In genomic region chr5:168780888-168781287, GRCh38 we compare ENCODE assay signal across 31 cellular contexts.
"Had no signal": no experiment of that assay in that cellular context is flagged by ENCODE, and none has a peak within 500 bp of the region (broad histone marks: within the 10 kb centered on the region; RNA-seq: fewer than 3 reads in every experiment).

No MANE protein-coding gene starts in this region.

- H3K36me3 ChIP-seq: adrenal gland, gastrocnemius medialis, heart left ventricle, WERI-Rb-1 had no signal

- H3K4me3 ChIP-seq: adrenal gland, body of pancreas, esophagus muscularis mucosa, gastrocnemius medialis, heart left ventricle had no signal

- H3K27me3 ChIP-seq: adrenal gland, body of pancreas, esophagus muscularis mucosa, foreskin keratinocyte, gastrocnemius medialis, heart left ventricle had no signal

- H3K9me3 ChIP-seq: adrenal gland, body of pancreas, esophagus muscularis mucosa, gastrocnemius medialis, heart left ventricle had no signal

- H3K4me1 ChIP-seq: body of pancreas, foreskin keratinocyte, gastrocnemius medialis, heart left ventricle had no signal

- H3K27ac ChIP-seq: adrenal gland, body of pancreas, esophagus muscularis mucosa, foreskin keratinocyte, gastrocnemius medialis, heart left ventricle, WERI-Rb-1 had no signal

- FAIRE-seq: colon had no signal

- DNase-seq: activated CD4-positive, alpha-beta memory T cell treated with anti-CD3 and anti-CD28 coated beads for 36 hours; activated CD4-positive, alpha-beta T cell treated with anti-CD3 and anti-CD28 coated beads for 36 hours; activated CD4-positive, alpha-beta T cell treated with anti-CD3 and anti-CD28 coated beads, Interleukin-2, amount 10 ng/mL, durations not matched to agents 24 days and 14 days; activated CD4-positive, CD25-positive, alpha-beta regulatory T cell; activated CD4-positive, CD25-positive, alpha-beta regulatory T cell treated with anti-CD3 and anti-CD28 coated beads, Interleukin-2, amount 50 U/mL, for 72 hours; activated CD8-positive, alpha-beta memory T cell treated with anti-CD3 and anti-CD28 coated beads, Interleukin-2, amount 10 ng/mL, durations not matched to agents 7 days and 5 days; activated CD8-positive, alpha-beta memory T cell treated with anti-CD3 and anti-CD28 coated beads, Interleukin-2, amount 50 U/mL, for 4 hours; activated CD8-positive, alpha-beta T cell treated with anti-CD3 and anti-CD28 coated beads, Interleukin-2, amount 10 ng/mL, durations not matched to agents 7 days and 5 days; activated effector memory CD4-positive, alpha-beta T cell treated with anti-CD3 and anti-CD28 coated beads, Interleukin-2, amount 50 U/mL, for 16 hours; activated naive CD4-positive, alpha-beta T cell treated with anti-CD3 and anti-CD28 coated beads for 36 hours; activated naive CD8-positive, alpha-beta T cell treated with anti-CD3 and anti-CD28 coated beads for 36 hours; activated naive CD8-positive, alpha-beta T cell treated with anti-CD3 and anti-CD28 coated beads, Interleukin-2, amount 50 U/mL, for 24 hours; activated T-cell treated with anti-CD3 and anti-CD28 coated beads, Interleukin-2, amount 50 U/mL, for 1 hour; activated T-cell treated with anti-CD3 and anti-CD28 coated beads, Interleukin-2, amount 50 U/mL, for 48 hours; adrenal gland; amygdala; aorta; body of pancreas; caudate nucleus; cortex of kidney; dermis blood vessel endothelial cell; effector memory CD4-positive, alpha-beta T cell; foreskin keratinocyte; gastrocnemius medialis; glutamatergic neuron; heart left ventricle; T-helper 17 cell; T1000; WERI-Rb-1 had no signal

- ATAC-seq: activated CD4-positive, alpha-beta T cell treated with anti-CD3 and anti-CD28 coated beads for 36 hours; activated CD8-positive, alpha-beta memory T cell treated with anti-CD3 and anti-CD28 coated beads, Interleukin-2, amount 10 ng/mL, durations not matched to agents 7 days and 5 days; activated CD8-positive, alpha-beta T cell treated with anti-CD3 and anti-CD28 coated beads, Interleukin-2, amount 10 ng/mL, durations not matched to agents 7 days and 5 days; activated naive CD8-positive, alpha-beta T cell treated with anti-CD3 and anti-CD28 coated beads, Interleukin-2, amount 50 U/mL, for 24 hours; body of pancreas; foreskin keratinocyte; gastrocnemius medialis; heart left ventricle; T-helper 17 cell had no signal
